In the genomic region with DNA sequence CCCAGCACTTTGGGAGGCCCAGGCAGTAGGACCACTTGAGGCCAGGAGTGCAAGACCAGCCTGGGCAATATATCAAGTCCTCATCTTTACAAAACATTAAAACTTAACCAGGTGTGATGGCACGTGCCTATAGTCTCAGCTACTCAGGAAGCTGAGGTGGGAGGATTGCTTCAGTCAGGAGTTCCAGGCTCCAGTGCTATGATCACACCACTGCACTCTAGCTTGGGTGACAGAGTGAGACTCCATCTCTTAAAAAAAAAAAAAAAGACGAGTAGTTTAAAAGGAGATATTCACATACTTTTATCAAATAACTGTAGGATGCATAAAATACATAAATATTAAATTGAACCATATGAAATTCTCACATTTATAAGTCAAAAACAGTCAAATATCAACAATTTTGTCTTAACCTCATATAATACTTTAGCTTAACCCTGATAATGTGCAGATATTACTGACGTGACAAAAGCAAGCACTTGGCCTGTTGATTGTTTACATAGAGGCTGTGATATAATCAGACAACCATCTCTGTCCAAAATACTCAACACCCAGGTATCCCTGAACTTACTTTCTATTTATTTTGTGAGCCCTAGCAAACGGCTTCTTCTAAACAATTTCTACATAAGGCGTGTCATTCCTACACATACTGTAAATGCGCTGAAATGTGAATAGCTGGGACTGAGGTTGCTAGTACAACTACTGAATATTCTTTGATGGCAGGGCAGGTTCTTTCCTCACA, we compare ENCODE assay signal across 22 cellular contexts. TPM values are rescaled to one million over a fixed set of nuclear protein-coding genes. Genes with fewer than 3 reads are reported as not detected.
DNase-seq lines count a peak whose midpoint lies in the region; ATAC-seq and TF ChIP-seq lines count a peak whose summit lies in the region.
"Had no signal": no experiment of that assay in that cellular context is flagged by ENCODE, and none has a peak within 500 bp of the region (broad histone marks: within the 10 kb centered on the region; RNA-seq: fewer than 3 reads in every experiment).

No MANE protein-coding gene starts in this region.

- no peak overlapping the region for H3K4me3 ChIP-seq in PC-9
- H3K4me3 ChIP-seq: SJCRH30 had no signal

- no peaks in the 10 kb centered on the region for H3K9me3 Mint-ChIP-seq in nephron progenitor cell
- H3K9me3 Mint-ChIP-seq: CD8-positive, alpha-beta T cell had no signal

- no peaks in the 10 kb centered on the region for H3K36me3 ChIP-seq in PC-9 (ENCODE audit: low read depth)

- H3K4me1 Mint-ChIP-seq in nephron progenitor cell, result peaks cover 15% of the 10 kb centered on the region

- POLR2A ChIA-PET in PC-9 (lab: Charles Lee; ENCODE audit: unreplicated experiment), result interaction anchor here (0.6 kb wide), 1 partner anchor 16 kb away, joined by 7 read pairs; no protein-coding TSS in a partner anchor

- no peaks in the 10 kb centered on the region for H4K20me1 ChIP-seq in PC-9 (ENCODE audit: insufficient read depth)

- H3K79me2 ChIP-seq in PC-9 (ENCODE audit: low read depth), result no peaks in the 10 kb centered on the region

- peaks cover 15% of the 10 kb centered on the region for H3K4me1 ChIP-seq in PC-9 (replicated peaks; ENCODE audit: insufficient read depth)
- H3K4me1 ChIP-seq: SJCRH30 had no signal

- no peak for ATAC-seq in HG03045 (IDR thresholded peaks at IDR 0.05; ENCODE audit: unreplicated experiment)
- ATAC-seq in GM21360 (IDR thresholded peaks at IDR 0.05; ENCODE audit: unreplicated experiment), result no peak
- ATAC-seq: CD8-positive, alpha-beta T cell; HepG2; Right ventricle myocardium inferior had no signal

- H3K4me2 ChIP-seq in PC-9, result peak overlapping the region; percentile 11; the same call in 1 of the 2 replicates

- BruUV-seq in PC-9 (replicated peaks; lab: Mats Ljungman, UMichigan), result no TSS peak

- peak overlapping the region; percentile 26 for H3K27ac Mint-ChIP-seq in nephron progenitor cell
- H3K27ac Mint-ChIP-seq: CD8-positive, alpha-beta T cell had no signal

- H3F3A ChIP-seq in PC-9 (ENCODE audit: insufficient read depth, low read depth), result peaks cover 12% of the 10 kb centered on the region; the same call in 1 of the 2 replicates

- H2AFZ ChIP-seq in PC-9, result no peak overlapping the region; the same call in 1 of the 2 replicates

- no peaks in the 10 kb centered on the region for H3K27me3 Mint-ChIP-seq in nephron progenitor cell (ENCODE audit: low read depth, poor library complexity)

- H3K27ac ChIP-seq in PC-9, result peak overlapping the region; percentile 22; the same call in 1 of the 2 replicates
- peak overlapping the region; percentile 85 for H3K27ac ChIP-seq in cingulate gyrus (ENCODE audit: low read depth, low read length)
- H3K27ac ChIP-seq: SJCRH30 had no signal

- intact Hi-C loops in PC-9 (cut with micrococcal nuclease; ENCODE audit: unreplicated experiment), result no loop called here

- TF ChIP-seq CTCF in PC-9 (conservative IDR thresholded peaks at IDR 0.05), result no peak
- TF ChIP-seq CTCF in nephron progenitor cell (IDR thresholded peaks at IDR 0.05), result no peak

- CTCF ChIA-PET in PC-9 (lab: Charles Lee), result interaction anchor here (0.6 kb wide), 2 partner anchors 67 to 87 kb away, joined by 6 to 7 read pairs; no protein-coding TSS in a partner anchor

- H3K27me3 ChIP-seq in PC-9 (ENCODE audit: insufficient read depth, low read depth), result no peaks in the 10 kb centered on the region
- H3K27me3 ChIP-seq: SJCRH30 had no signal

- no peaks in the 10 kb centered on the region for H3K9me3 ChIP-seq in PC-9 (ENCODE audit: insufficient read depth, low read depth)
- H3K9me3 ChIP-seq: SJCRH30 had no signal

- peak; percentile 73 for DNase-seq in DMS53 treated with DMSO at 0.1 percent for 48 hours (lab: John Stamatoyannopoulos, UW; ENCODE audit: unreplicated experiment)
- peak in 1 of 2 experiments; percentile 82 for DNase-seq in PC-9
- no peak for DNase-seq in nephron progenitor cell
- DNase-seq in activated CD4-positive, alpha-beta T cell treated with anti-CD3 and anti-CD28 coated beads for 1 hour, result no peak
- DNase-seq in activated effector memory CD4-positive, alpha-beta T cell treated with anti-CD3 and anti-CD28 coated beads, Interleukin-2, amount 50 U/mL, for 16 hours, result no peak
- DNase-seq: C1 segment of cervical spinal cord; CD8-positive, alpha-beta T cell; DMS 273 treated with DMSO at 0.1 percent for 48 hours; DND-41; HCEC 1CT; Karpas-422; NCI-H1105 treated with DMSO at 0.1 percent for 48 hours; NCI-H2029; NCI-H446; NCI-H524 treated with DMSO at 0.1 percent for 48 hours; NCI-H774; SJCRH30 had no signal

- no peaks in the 10 kb centered on the region for H3K9me2 ChIP-seq in PC-9 (ENCODE audit: insufficient read depth)

- H3K36me3 Mint-ChIP-seq in nephron progenitor cell (ENCODE audit: low read depth), result peaks cover 12% of the 10 kb centered on the region

- no peak overlapping the region for H3K4me3 Mint-ChIP-seq in nephron progenitor cell
- H3K4me3 Mint-ChIP-seq: CD8-positive, alpha-beta T cell had no signal

RNA-seq across cellular contexts. Expression of a gene that starts 57.0 kb away (rescaled TPM):
- total RNA-seq in PC-9 (2021), result 42.7 and 46.2 TPM in 2 replicates

RNA-seq across cellular contexts. Expression of a gene that starts 58.3 kb away (rescaled TPM):
- total RNA-seq in PC-9 (2021), result 6.1 and 12.4 TPM in 2 replicates
